Comparison of ENCODE assay signal across 11 cellular contexts in the genomic region with DNA sequence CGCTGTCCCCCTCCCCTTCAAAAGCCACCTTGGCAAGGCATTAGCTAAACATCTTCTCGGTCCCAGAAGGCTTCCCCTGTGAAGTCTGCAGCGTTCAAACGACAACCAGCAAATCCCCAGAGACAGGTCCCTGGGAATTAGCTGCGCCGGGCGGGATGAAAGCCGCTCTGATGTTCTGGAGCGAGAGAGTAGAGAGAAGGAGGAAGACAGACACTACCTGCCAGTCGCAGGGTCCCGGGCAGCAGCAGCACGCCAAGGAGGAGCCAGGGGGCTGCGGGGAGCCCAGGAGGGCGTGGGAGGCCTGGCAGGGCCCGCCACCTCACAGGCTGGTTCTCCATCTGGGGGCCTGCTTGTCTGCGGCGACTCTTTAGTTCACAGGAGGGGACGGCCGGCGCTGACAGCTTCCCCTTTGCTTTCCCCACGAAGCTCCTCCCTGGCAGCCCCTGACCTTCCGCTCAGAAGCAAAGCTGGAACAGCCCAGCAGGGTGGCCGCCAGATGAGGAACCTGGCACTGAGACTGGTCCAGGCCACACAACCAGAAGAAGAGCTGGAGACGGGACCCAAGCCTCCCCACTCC. TPM values are rescaled to one million over a fixed set of nuclear protein-coding genes. Genes with fewer than 3 reads are reported as not detected.
A peak's percentile ranks its signal among the peaks of the same experiment; 100 is the strongest.
DNase-seq lines count a peak whose midpoint lies in the region; ATAC-seq and TF ChIP-seq lines count a peak whose summit lies in the region.
"Had no signal": no experiment of that assay in that cellular context is flagged by ENCODE, and none has a peak within 500 bp of the region (broad histone marks: within the 10 kb centered on the region; RNA-seq: fewer than 3 reads in every experiment).

A gene with protein sequence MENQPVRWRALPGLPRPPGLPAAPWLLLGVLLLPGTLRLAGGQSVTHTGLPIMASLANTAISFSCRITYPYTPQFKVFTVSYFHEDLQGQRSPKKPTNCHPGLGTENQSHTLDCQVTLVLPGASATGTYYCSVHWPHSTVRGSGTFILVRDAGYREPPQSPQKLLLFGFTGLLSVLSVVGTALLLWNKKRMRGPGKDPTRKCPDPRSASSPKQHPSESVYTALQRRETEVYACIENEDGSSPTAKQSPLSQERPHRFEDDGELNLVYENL (minus strand): TSS at position 384 of the 577 bp plus-strand sequence. CDS start 46 bp downstream, at position 338.

- no peak within 1 kb of the TSS for H3K4me3 ChIP-seq in osteoblast (ENCODE audit: insufficient read depth, low read length)
- H3K4me3 ChIP-seq in testis, result peak within 1 kb of the TSS in 1 of 2 donors; percentile 6

- H4K20me1 ChIP-seq in osteoblast (ENCODE audit: insufficient read depth, low read length), result no peaks in the 10 kb centered on the region

- no peak within 1 kb of the TSS for H2AFZ ChIP-seq in osteoblast (ENCODE audit: low read length)

- H3K4me1 ChIP-seq in osteoblast (ENCODE audit: insufficient read depth, low read length) (no peaks in the 10 kb centered on the region), testis (peaks cover 15% of the 10 kb centered on the region)

- H3K9me3 Mint-ChIP-seq in CD14-positive monocyte, result peaks cover 0 to 2% (median 0%) of the 10 kb centered on the region in 7 donors

- H3K9me3 ChIP-seq in osteoblast (ENCODE audit: low read depth, low read length) (no peaks in the 10 kb centered on the region), testis (no peaks in the 10 kb centered on the region)

- peaks cover 85% of the 10 kb centered on the region for H3K4me1 Mint-ChIP-seq in CD14-positive monocyte

- H3K79me2 ChIP-seq in osteoblast (ENCODE audit: insufficient read depth, low read length), result no peaks in the 10 kb centered on the region

- peaks cover 28 to 35% of the 10 kb centered on the region in 2 donors for H3K36me3 Mint-ChIP-seq in CD14-positive monocyte

- H3K4me3 Mint-ChIP-seq in CD14-positive monocyte, result peak within 1 kb of the TSS; percentile 99

- no peak for ATAC-seq in SK-N-SH treated with all-trans-retinoic acid at 6 μM for 48 hours

- intact Hi-C loops in CD14-positive monocyte (cut with micrococcal nuclease), result loop anchor here (5.0 to 10.0 kb wide), 2 partner anchors 60 to 157 kb away; a partner anchor contains a TSS
- intact Hi-C loops in cardiac septum (cut with DNase I), result loop anchor here (10.0 kb wide), 1 partner anchor 467 kb away; a partner anchor contains a TSS
- intact Hi-C loops in testis (cut with DNase I; ENCODE audit: low total_unique reads), result no loop called here

- TF ChIP-seq CTCF in CD14-positive monocyte (IDR thresholded peaks at IDR 0.05) (no peak), osteoblast (IDR thresholded peaks at IDR 0.05; ENCODE audit: extremely low read depth, low read depth, low read length) (no peak), testis (IDR thresholded peaks at IDR 0.05) (no peak)

- peak within 1 kb of the TSS; percentile 96 to 99 (median 98) for H3K27ac Mint-ChIP-seq in CD14-positive monocyte

- peaks cover 0 to 2% (median 0%) of the 10 kb centered on the region in 3 donors for H3K27me3 Mint-ChIP-seq in CD14-positive monocyte (ENCODE audit: low read depth in 3 of 3)

- 53 to 75% methylated on average over 23 to 24 of the region's 24 CpGs for WGBS in testis, 2 donors

- DNase-seq in CD14-positive monocyte (ENCODE audit: low spot score) (peak; percentile 90), NOMO-1 treated with DMSO at 0.1 percent for 48 hours (lab: John Stamatoyannopoulos, UW; ENCODE audit: unreplicated experiment) (peak; percentile 89), cardiac septum (ENCODE audit: low spot score) (peak; percentile 90), osteoblast (ENCODE audit: insufficient read length, low spot score, missing footprints) (peak; percentile 37), AML-193 (lab: John Stamatoyannopoulos, UW) (no peak), testis (no peak)
- no peak for DNase-seq in stimulated activated CD4-positive, alpha-beta T cell treated with anti-CD3 and anti-CD28 coated beads, Interleukin-4, amount 100 ng/mL, for 24 hours
- DNase-seq: activated T-cell treated with anti-CD3 and anti-CD28 coated beads, Interleukin-2, amount 50 U/mL, for 48 hours; MM.1S had no signal

- H3K27me3 ChIP-seq in osteoblast (ENCODE audit: insufficient read depth, low read length) (peaks cover 69% of the 10 kb centered on the region), testis (no peaks in the 10 kb centered on the region)

- no peak within 1 kb of the TSS for H3K4me2 ChIP-seq in osteoblast (ENCODE audit: insufficient read depth, low read length)

- no peak for TF ChIP-seq POLR2A in testis (IDR thresholded peaks at IDR 0.05)

- H3K36me3 ChIP-seq in osteoblast (ENCODE audit: insufficient read depth, low read length), result no peaks in the 10 kb centered on the region
- H3K36me3 ChIP-seq in testis (ENCODE audit: low read depth, missing control alignments), result no peaks in the 10 kb centered on the region

- H3K27ac ChIP-seq in osteoblast (ENCODE audit: low read depth, low read length) (no peak within 1 kb of the TSS), testis (no peak within 1 kb of the TSS)

TF ChIP-seq in SK-N-SH treated with all-trans-retinoic acid at 6 μM for 48 hours, 23 proteins besides CTCF, POLR2A, EP300 and RAD21 (continues in another document):
- TF ChIP-seq SNAI2 (CRISPR knock-in tag; IDR thresholded peaks at IDR 0.05) (no peak), OSR1 (CRISPR knock-in tag; IDR thresholded peaks at IDR 0.05) (no peak), TOX (CRISPR knock-in tag; IDR thresholded peaks at IDR 0.05; ENCODE audit: borderline replicate concordance) (no peak), TCF4 (CRISPR knock-in tag; IDR thresholded peaks at IDR 0.05; ENCODE audit: borderline replicate concordance) (no peak), ZNF70 (CRISPR knock-in tag; IDR thresholded peaks at IDR 0.05) (no peak), ZNF565 (CRISPR knock-in tag; conservative IDR thresholded peaks at IDR 0.05; ENCODE audit: low read depth) (no peak), ARNTL (CRISPR knock-in tag; IDR thresholded peaks at IDR 0.05; ENCODE audit: borderline replicate concordance, low read depth) (no peak), PPARA (CRISPR knock-in tag; IDR thresholded peaks at IDR 0.05; ENCODE audit: borderline replicate concordance) (no peak), ZNF8 (CRISPR knock-in tag; IDR thresholded peaks at IDR 0.05) (no peak), CSDC2 (CRISPR knock-in tag; IDR thresholded peaks at IDR 0.05) (no peak)
- TF ChIP-seq, protein P1, sequence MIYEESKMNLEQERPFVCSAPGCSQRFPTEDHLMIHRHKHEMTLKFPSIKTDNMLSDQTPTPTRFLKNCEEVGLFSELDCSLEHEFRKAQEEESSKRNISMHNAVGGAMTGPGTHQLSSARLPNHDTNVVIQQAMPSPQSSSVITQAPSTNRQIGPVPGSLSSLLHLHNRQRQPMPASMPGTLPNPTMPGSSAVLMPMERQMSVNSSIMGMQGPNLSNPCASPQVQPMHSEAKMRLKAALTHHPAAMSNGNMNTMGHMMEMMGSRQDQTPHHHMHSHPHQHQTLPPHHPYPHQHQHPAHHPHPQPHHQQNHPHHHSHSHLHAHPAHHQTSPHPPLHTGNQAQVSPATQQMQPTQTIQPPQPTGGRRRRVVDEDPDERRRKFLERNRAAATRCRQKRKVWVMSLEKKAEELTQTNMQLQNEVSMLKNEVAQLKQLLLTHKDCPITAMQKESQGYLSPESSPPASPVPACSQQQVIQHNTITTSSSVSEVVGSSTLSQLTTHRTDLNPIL (CRISPR knock-in tag; IDR thresholded peaks at IDR 0.05; ENCODE audit: low read depth), result no peak
- TF ChIP-seq, protein P2, sequence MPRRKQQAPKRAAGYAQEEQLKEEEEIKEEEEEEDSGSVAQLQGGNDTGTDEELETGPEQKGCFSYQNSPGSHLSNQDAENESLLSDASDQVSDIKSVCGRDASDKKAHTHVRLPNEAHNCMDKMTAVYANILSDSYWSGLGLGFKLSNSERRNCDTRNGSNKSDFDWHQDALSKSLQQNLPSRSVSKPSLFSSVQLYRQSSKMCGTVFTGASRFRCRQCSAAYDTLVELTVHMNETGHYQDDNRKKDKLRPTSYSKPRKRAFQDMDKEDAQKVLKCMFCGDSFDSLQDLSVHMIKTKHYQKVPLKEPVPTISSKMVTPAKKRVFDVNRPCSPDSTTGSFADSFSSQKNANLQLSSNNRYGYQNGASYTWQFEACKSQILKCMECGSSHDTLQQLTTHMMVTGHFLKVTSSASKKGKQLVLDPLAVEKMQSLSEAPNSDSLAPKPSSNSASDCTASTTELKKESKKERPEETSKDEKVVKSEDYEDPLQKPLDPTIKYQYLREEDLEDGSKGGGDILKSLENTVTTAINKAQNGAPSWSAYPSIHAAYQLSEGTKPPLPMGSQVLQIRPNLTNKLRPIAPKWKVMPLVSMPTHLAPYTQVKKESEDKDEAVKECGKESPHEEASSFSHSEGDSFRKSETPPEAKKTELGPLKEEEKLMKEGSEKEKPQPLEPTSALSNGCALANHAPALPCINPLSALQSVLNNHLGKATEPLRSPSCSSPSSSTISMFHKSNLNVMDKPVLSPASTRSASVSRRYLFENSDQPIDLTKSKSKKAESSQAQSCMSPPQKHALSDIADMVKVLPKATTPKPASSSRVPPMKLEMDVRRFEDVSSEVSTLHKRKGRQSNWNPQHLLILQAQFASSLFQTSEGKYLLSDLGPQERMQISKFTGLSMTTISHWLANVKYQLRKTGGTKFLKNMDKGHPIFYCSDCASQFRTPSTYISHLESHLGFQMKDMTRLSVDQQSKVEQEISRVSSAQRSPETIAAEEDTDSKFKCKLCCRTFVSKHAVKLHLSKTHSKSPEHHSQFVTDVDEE (CRISPR knock-in tag; IDR thresholded peaks at IDR 0.05), result no peak
- TF ChIP-seq, protein P3, sequence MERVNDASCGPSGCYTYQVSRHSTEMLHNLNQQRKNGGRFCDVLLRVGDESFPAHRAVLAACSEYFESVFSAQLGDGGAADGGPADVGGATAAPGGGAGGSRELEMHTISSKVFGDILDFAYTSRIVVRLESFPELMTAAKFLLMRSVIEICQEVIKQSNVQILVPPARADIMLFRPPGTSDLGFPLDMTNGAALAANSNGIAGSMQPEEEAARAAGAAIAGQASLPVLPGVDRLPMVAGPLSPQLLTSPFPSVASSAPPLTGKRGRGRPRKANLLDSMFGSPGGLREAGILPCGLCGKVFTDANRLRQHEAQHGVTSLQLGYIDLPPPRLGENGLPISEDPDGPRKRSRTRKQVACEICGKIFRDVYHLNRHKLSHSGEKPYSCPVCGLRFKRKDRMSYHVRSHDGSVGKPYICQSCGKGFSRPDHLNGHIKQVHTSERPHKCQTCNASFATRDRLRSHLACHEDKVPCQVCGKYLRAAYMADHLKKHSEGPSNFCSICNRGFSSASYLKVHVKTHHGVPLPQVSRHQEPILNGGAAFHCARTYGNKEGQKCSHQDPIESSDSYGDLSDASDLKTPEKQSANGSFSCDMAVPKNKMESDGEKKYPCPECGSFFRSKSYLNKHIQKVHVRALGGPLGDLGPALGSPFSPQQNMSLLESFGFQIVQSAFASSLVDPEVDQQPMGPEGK (CRISPR knock-in tag; IDR thresholded peaks at IDR 0.05; ENCODE audit: borderline replicate concordance), result no peak

RNA-seq across cellular contexts. Expression of the gene that starts here (rescaled TPM):
- polyA plus RNA-seq in CD14-positive monocyte, result 10 to 100 TPM; 36.0 to 69.7 TPM
- 1.5 TPM for total RNA-seq in cardiac septum
- total RNA-seq in osteoblast, result under 0.01 TPM in 2 replicates
- 1 to 10 TPM in 1 of 2 donors, under 1 TPM in 1; 0.71 to 1.2 TPM for total RNA-seq in testis
- polyA plus RNA-seq in testis (ENCODE audit: insufficient read depth, low read depth, low replicate concordance), result 2.8 TPM
- total RNA-seq: SK-MEL-5 had no signal

Comparison
In these comparisons a context has a peak if more than half of its experiments do, and no peak if none do; other contexts are left out.
1. Peak in DNase-seq in osteoblast; RNA of the gene not detected or under 1 TPM.
2. DNase-seq: peak in CD14-positive monocyte (single experiment), NOMO-1 treated with DMSO at 0.1 percent for 48 hours (single experiment) and cardiac septum (single experiment); none in AML-193 (0 of 2), testis (single experiment) and stimulated activated CD4-positive, alpha-beta T cell treated with anti-CD3 and anti-CD28 coated beads, Interleukin-4, amount 100 ng/mL, for 24 hours (single experiment).